In genomic region chr12:14403711-14404164, GRCh38 we compare ENCODE assay signal across 9 cellular contexts. TPM values are rescaled to one million over a fixed set of nuclear protein-coding genes. Genes with fewer than 3 reads are reported as not detected.
A peak's percentile ranks its signal among the peaks of the same experiment; 100 is the strongest.
DNase-seq lines count a peak whose midpoint lies in the region; ATAC-seq, FAIRE-seq and TF ChIP-seq lines count a peak whose summit lies in the region.
"Had no signal": no experiment of that assay in that cellular context is flagged by ENCODE, and none has a peak within 500 bp of the region (broad histone marks: within the 10 kb centered on the region; RNA-seq: fewer than 3 reads in every experiment).

No MANE protein-coding gene starts in this region.

- no peaks in the 10 kb centered on the region for H3K36me3 ChIP-seq in astrocyte (ENCODE audit: insufficient read depth, low read length)

- no peaks in the 10 kb centered on the region for H3K9me3 Mint-ChIP-seq in astrocyte (ENCODE audit: unreplicated experiment)
- H3K9me3 Mint-ChIP-seq in stimulated activated effector memory CD8-positive, alpha-beta T cell treated with anti-CD3 and anti-CD28 coated beads, Interleukin-12 subunit alpha, Interleukin-12 subunit beta, amount 100 ng/mL, for 72 hours = no peaks in the 10 kb centered on the region

- FAIRE-seq in astrocyte (lab: Jason Lieb, UNC) = peak; percentile 76

- H3K4me3 Mint-ChIP-seq in astrocyte (ENCODE audit: unreplicated experiment) = peak overlapping the region; percentile 18
- H3K4me3 Mint-ChIP-seq in stimulated activated effector memory CD8-positive, alpha-beta T cell treated with anti-CD3 and anti-CD28 coated beads, Interleukin-12 subunit alpha, Interleukin-12 subunit beta, amount 100 ng/mL, for 72 hours = peak overlapping the region; percentile 70

- peaks cover 35% of the 10 kb centered on the region for H3K4me1 Mint-ChIP-seq in astrocyte (ENCODE audit: low read depth, unreplicated experiment)
- peaks cover 59% of the 10 kb centered on the region for H3K4me1 Mint-ChIP-seq in stimulated activated effector memory CD8-positive, alpha-beta T cell treated with anti-CD3 and anti-CD28 coated beads, Interleukin-12 subunit alpha, Interleukin-12 subunit beta, amount 100 ng/mL, for 72 hours

- no peaks in the 10 kb centered on the region for H4K20me1 ChIP-seq in astrocyte (ENCODE audit: insufficient read depth, low read length)

- peaks cover 100% of the 10 kb centered on the region for H3K79me2 ChIP-seq in astrocyte (ENCODE audit: insufficient read depth, low read length)

- H3K4me1 ChIP-seq in astrocyte (ENCODE audit: insufficient read depth, low read length) = peaks cover 14% of the 10 kb centered on the region

- DNase-seq in NCI-H82 (lab: John Stamatoyannopoulos, UW) = peak; percentile 42
- DNase-seq in NCI-H82 treated with DMSO at 0.1 percent for 48 hours (lab: John Stamatoyannopoulos, UW; ENCODE audit: unreplicated experiment) = no peak
- DNase-seq in NCI-H2196 (lab: John Stamatoyannopoulos, UW; ENCODE audit: unreplicated experiment) = peak; percentile 64
- peak; percentile 86 for DNase-seq in astrocyte (ENCODE audit: low read depth)
- DNase-seq in iPS-NIHi11 (ENCODE audit: low spot score) = peak; percentile 26
- DNase-seq in stimulated activated effector memory CD8-positive, alpha-beta T cell treated with anti-CD3 and anti-CD28 coated beads, Interleukin-12 subunit alpha, Interleukin-12 subunit beta, amount 100 ng/mL, for 72 hours (ENCODE audit: low spot score in 2 of 2) = no peak
- DNase-seq in activated gamma-delta T cell (lab: John Stamatoyannopoulos, UW) = no peak

- H3K9me3 ChIP-seq in astrocyte (ENCODE audit: insufficient read depth, low read depth, low read length) = no peaks in the 10 kb centered on the region

- H3K4me3 ChIP-seq in astrocyte (ENCODE audit: insufficient read depth, low read depth, low read length) = peak overlapping the region; percentile 6

- peak overlapping the region; percentile 62 for H3K4me2 ChIP-seq in astrocyte (ENCODE audit: low read length)

- TF ChIP-seq CTCF in astrocyte (IDR thresholded peaks at IDR 0.05; ENCODE audit: insufficient read depth, low read depth, low read length) = no peak

- H3K27ac Mint-ChIP-seq in astrocyte (ENCODE audit: unreplicated experiment) = peak overlapping the region; percentile 30
- peak overlapping the region; percentile 97 for H3K27ac Mint-ChIP-seq in stimulated activated effector memory CD8-positive, alpha-beta T cell treated with anti-CD3 and anti-CD28 coated beads, Interleukin-12 subunit alpha, Interleukin-12 subunit beta, amount 100 ng/mL, for 72 hours

- peak; percentile 65 for ATAC-seq in HG02938 (IDR thresholded peaks at IDR 0.05; ENCODE audit: unreplicated experiment)
- ATAC-seq in stimulated activated effector memory CD8-positive, alpha-beta T cell treated with anti-CD3 and anti-CD28 coated beads, Interleukin-12 subunit alpha, Interleukin-12 subunit beta, amount 100 ng/mL, for 72 hours = peak; percentile 69

- H2AFZ ChIP-seq in astrocyte (ENCODE audit: low read depth, low read length) = no peak overlapping the region

- no peaks in the 10 kb centered on the region for H3K27me3 ChIP-seq in astrocyte (ENCODE audit: insufficient read depth, low read length)

- peak overlapping the region; percentile 24 for H3K9ac ChIP-seq in astrocyte (ENCODE audit: low read length)

- no peaks in the 10 kb centered on the region for H3K36me3 Mint-ChIP-seq in astrocyte (ENCODE audit: low read depth, unreplicated experiment)
- peaks cover 60% of the 10 kb centered on the region for H3K36me3 Mint-ChIP-seq in stimulated activated effector memory CD8-positive, alpha-beta T cell treated with anti-CD3 and anti-CD28 coated beads, Interleukin-12 subunit alpha, Interleukin-12 subunit beta, amount 100 ng/mL, for 72 hours

- peak overlapping the region; percentile 55 for H3K27ac ChIP-seq in astrocyte (ENCODE audit: low read depth, low read length)
- H3K27ac ChIP-seq: 22Rv1 had no signal

- H3K27me3 Mint-ChIP-seq in astrocyte (ENCODE audit: low read depth, unreplicated experiment) = no peaks in the 10 kb centered on the region

RNA-seq across cellular contexts. Expression of gene ATF7IP, which starts 38.3 kb away (rescaled TPM):
- total RNA-seq in astrocyte = 107 and 115 TPM in 2 replicates

Comparison
In these comparisons a context has a peak if more than half of its experiments do, and no peak if none do; other contexts are left out.
1. DNase-seq: peak in NCI-H82 (single experiment), NCI-H2196 (single experiment), astrocyte (single experiment) and iPS-NIHi11 (single experiment); none in NCI-H82 treated with DMSO at 0.1 percent for 48 hours (single experiment), stimulated activated effector memory CD8-positive, alpha-beta T cell treated with anti-CD3 and anti-CD28 coated beads, Interleukin-12 subunit alpha, Interleukin-12 subunit beta, amount 100 ng/mL, for 72 hours (0 of 2) and activated gamma-delta T cell (single experiment).